4 cellular contexts compared by ENCODE assay signal in genomic region chr21:43809853-43810504, GRCh38.
"Had no signal": no experiment of that assay in that cellular context is flagged by ENCODE, and none has a peak within 500 bp of the region (broad histone marks: within the 10 kb centered on the region; RNA-seq: fewer than 3 reads in every experiment).

No MANE protein-coding gene starts in this region.

- FAIRE-seq: bronchial epithelial cell had no signal

- H3K27me3 ChIP-seq: dorsolateral prefrontal cortex, esophagus muscularis mucosa, suprapubic skin had no signal

- H3K27ac ChIP-seq: esophagus muscularis mucosa, suprapubic skin had no signal

- H3K9me3 ChIP-seq: esophagus muscularis mucosa, suprapubic skin had no signal
